Comparison of ENCODE assay signal across 28 cellular contexts in the genomic region with DNA sequence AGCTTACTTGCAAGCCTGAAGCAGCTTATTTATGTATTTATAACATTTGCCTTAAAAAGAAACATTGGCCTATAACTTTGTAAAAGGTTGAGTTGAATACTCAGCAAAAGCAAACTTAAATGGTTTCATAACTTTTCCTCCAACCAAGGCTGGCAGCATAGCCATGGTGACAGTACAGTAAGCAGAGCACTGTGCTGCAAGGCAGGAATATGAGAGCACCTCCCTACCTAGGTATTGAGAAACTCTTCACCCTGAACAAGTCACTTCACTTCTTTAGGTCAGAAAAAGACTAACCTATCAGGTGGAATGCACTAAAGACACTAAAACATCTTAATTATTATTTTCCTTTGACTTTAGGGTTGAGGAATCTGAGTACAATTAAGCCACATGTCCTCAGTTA.
"Had no signal": no experiment of that assay in that cellular context is flagged by ENCODE, and none has a peak within 500 bp of the region (broad histone marks: within the 10 kb centered on the region; RNA-seq: fewer than 3 reads in every experiment).

No MANE protein-coding gene starts in this region.

- DNase-seq: hippocampal formation; left colon; left ventricle myocardium inferior; mesendoderm; naive B cell; natural killer cell; nephron progenitor cell; occipital lobe; psoas muscle; right lobe of liver; stimulated activated CD4-positive, alpha-beta T cell treated with anti-CD3 and anti-CD28 coated beads, Interleukin-1b, Interleukin-23, amount 100 ng/mL, for 48 hours; stimulated activated CD4-positive, alpha-beta T cell treated with anti-CD3 and anti-CD28 coated beads, Interleukin-2, amount 100 ng/mL, for 48 hours; stimulated activated CD4-positive, alpha-beta T cell treated with anti-CD3 and anti-CD28 coated beads, Interleukin-4, amount 100 ng/mL, for 4 hours; stimulated activated CD8-positive, alpha-beta memory T cell treated with anti-CD3 and anti-CD28 coated beads, Interleukin-4, amount 100 ng/mL, for 48 hours; stimulated activated naive CD4-positive, alpha-beta T cell treated with Interleukin-2 at 50 U/mL for 16 hours; stimulated activated naive CD8-positive, alpha-beta T cell treated with anti-CD3 and anti-CD28 coated beads, Interleukin-15, amount 100 ng/mL, for 72 hours; substantia nigra; upper lobe of left lung had no signal

- H3K4me3 ChIP-seq: left ventricle myocardium inferior, lung, neural progenitor cell, psoas muscle, right atrium auricular region, right lobe of liver, smooth muscle cell, tibial nerve, upper lobe of left lung had no signal

- H3K27ac ChIP-seq: left ventricle myocardium inferior, neural progenitor cell, neutrophil, parathyroid adenoma, psoas muscle, right atrium auricular region, right lobe of liver, tibial nerve, upper lobe of left lung had no signal

- H3K27me3 ChIP-seq: neural progenitor cell, neutrophil, right atrium auricular region, right lobe of liver, tibial nerve, upper lobe of left lung had no signal

- FAIRE-seq: keratinocyte, urothelium cell line had no signal

- H3K4me1 ChIP-seq: left ventricle myocardium inferior, neural progenitor cell, parathyroid adenoma, psoas muscle, right atrium auricular region, right lobe of liver, upper lobe of left lung had no signal

- H3K36me3 ChIP-seq: left ventricle myocardium inferior, neural progenitor cell, neutrophil, right atrium auricular region, right lobe of liver, tibial nerve, upper lobe of left lung had no signal

- H3K9me3 ChIP-seq: left ventricle myocardium inferior, neutrophil, psoas muscle, right atrium auricular region, right lobe of liver, tibial nerve, upper lobe of left lung had no signal

- ATAC-seq: left colon; natural killer cell; psoas muscle; right lobe of liver; stimulated activated memory B cell treated with anti-CD40 and anti-IgM and Interleukin-4, amounts not matched to agents 10 μg/mL and 1 μg/mL and 100 μg/mL, for 72 hours; stimulated activated naive CD8-positive, alpha-beta T cell treated with anti-CD3 and anti-CD28 coated beads, Interleukin-15, amount 100 ng/mL, for 72 hours had no signal
